Comparison of ENCODE assay signal across 8 cellular contexts in the genomic region with DNA sequence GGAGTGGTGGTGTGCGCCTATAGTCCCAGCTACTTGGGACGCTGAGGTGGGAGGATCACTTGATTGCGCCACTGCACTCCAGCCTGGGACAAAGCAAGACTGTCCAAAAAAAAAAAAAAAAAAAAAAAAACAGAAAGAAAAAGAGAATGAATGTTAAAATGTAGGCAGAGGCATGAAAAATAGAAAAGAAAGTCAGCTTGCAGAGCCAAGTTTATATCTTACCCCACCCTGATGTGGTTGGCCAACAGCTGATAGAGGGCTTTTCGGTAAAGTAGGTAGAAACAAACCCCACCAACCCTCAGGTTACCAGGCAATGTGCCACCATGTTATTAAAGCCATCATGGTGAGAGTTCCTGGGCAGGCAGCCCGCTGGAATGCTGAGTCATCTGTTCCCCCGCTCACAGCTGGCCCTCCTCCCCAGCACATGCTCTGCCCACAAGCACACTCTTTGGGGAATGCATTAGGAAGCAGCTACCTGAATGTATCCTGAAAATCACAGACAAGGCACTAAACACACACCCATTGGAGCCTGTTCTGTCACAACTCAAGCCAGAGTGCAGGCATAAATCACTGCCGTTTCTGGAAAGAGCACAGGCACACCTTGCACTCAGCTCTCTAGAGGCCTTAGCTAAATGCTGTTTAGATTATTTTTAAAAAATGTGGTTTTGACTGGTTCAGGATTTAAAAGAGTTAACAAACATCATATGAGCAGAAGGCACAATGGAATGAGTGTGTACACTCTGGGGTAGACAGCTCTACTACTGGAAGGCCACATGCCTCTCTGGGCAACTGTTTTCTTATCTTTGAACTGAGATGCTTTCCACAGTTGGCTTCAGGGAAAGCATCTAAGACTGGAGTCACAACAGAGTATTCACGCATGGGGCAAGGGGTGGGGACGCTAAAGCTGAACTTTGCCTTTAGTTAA.
A peak's percentile ranks its signal among the peaks of the same experiment; 100 is the strongest.
DNase-seq lines count a peak whose midpoint lies in the region; ATAC-seq, FAIRE-seq and TF ChIP-seq lines count a peak whose summit lies in the region.

No MANE protein-coding gene starts in this region.

- no peak for TF ChIP-seq CTCF in keratinocyte (optimal IDR thresholded peaks at IDR 0.05 in 1 of 3, IDR thresholded peaks at IDR 0.05 in 1 of 3, conservative IDR thresholded peaks at IDR 0.05 in 1 of 3; ENCODE audit: extremely low read depth in 1 of 3, insufficient read depth in 2 of 3, low read length in 3 of 3)

- H3K9ac ChIP-seq in keratinocyte (ENCODE audit: control insufficient read depth, extremely low read depth, insufficient read depth, low read length): peak overlapping the region; percentile 79
- no peak overlapping the region for H3K9ac ChIP-seq in stomach smooth muscle (ENCODE audit: low read length in 2 of 2)

- H3K9me1 ChIP-seq in keratinocyte (ENCODE audit: control insufficient read depth, extremely low read depth, insufficient read depth, low read length): no peaks in the 10 kb centered on the region

- ATAC-seq in HG02884 (IDR thresholded peaks at IDR 0.05; ENCODE audit: unreplicated experiment): no peak

- H3K4me1 ChIP-seq in keratinocyte (ENCODE audit: control insufficient read depth, extremely low read depth, insufficient read depth, low read length) (peaks cover 75% of the 10 kb centered on the region), stomach smooth muscle (ENCODE audit: control insufficient read depth, insufficient read depth, low read length) (peaks cover 17% of the 10 kb centered on the region)

- H3K4me3 ChIP-seq in keratinocyte (ENCODE audit: control insufficient read depth in 2 of 3, extremely low read depth in 1 of 3, insufficient read depth in 2 of 3, low read depth in 1 of 3, low read length in 3 of 3) (no peak overlapping the region), stomach smooth muscle (ENCODE audit: low read length in 2 of 2) (peak overlapping the region in 1 of 2 donors; percentile 44)

- peak; percentile 4 for DNase-seq in NCI-H345 (lab: John Stamatoyannopoulos, UW)
- no peak for DNase-seq in NCI-H345 treated with DMSO at 0.1 percent for 48 hours (lab: John Stamatoyannopoulos, UW; ENCODE audit: unreplicated experiment)
- peak; percentile 30 for DNase-seq in NCI-H510A (lab: John Stamatoyannopoulos, UW)
- peak; percentile 60 for DNase-seq in cerebellar cortex (ENCODE audit: low spot score)
- DNase-seq in keratinocyte (ENCODE audit: low read depth, low spot score): peak; percentile 81
- DNase-seq in activated CD4-positive, CD25-positive, alpha-beta regulatory T cell treated with anti-CD3 and anti-CD28 coated beads, Interleukin-2, amount 50 U/mL, for 72 hours: no peak

- dilution Hi-C loops in keratinocyte (cut with MboI; ENCODE audit: extremely low pct_ligation_motif_present, low sequenced_read_pairs): no loop called here

- H3K4me2 ChIP-seq in keratinocyte (ENCODE audit: control insufficient read depth, extremely low read depth, insufficient read depth, low read depth, low read length): peak overlapping the region; percentile 78

- H3K36me3 ChIP-seq in keratinocyte (ENCODE audit: control insufficient read depth in 2 of 2, extremely low read depth in 1 of 2, insufficient read depth in 2 of 2, low read length in 2 of 2): no peaks in the 10 kb centered on the region
- H3K36me3 ChIP-seq in stomach smooth muscle (ENCODE audit: control insufficient read depth in 2 of 2, insufficient read depth in 2 of 2, low read length in 2 of 2): no peaks in the 10 kb centered on the region

- H3K27ac ChIP-seq in keratinocyte (ENCODE audit: control insufficient read depth, insufficient read depth, low read length) (peak overlapping the region; percentile 95), stomach smooth muscle (ENCODE audit: low read length) (peak overlapping the region; percentile 60)

- no peaks in the 10 kb centered on the region for H4K20me1 ChIP-seq in keratinocyte (ENCODE audit: control insufficient read depth, extremely low read depth, insufficient read depth, low read length)

- peak; percentile 89 for FAIRE-seq in keratinocyte (lab: Jason Lieb, UNC)

- H3K9me3 ChIP-seq in keratinocyte (ENCODE audit: control insufficient read depth, low read depth, low read length) (no peaks in the 10 kb centered on the region), stomach smooth muscle (ENCODE audit: control insufficient read depth in 2 of 2, low read length in 2 of 2) (no peaks in the 10 kb centered on the region)

- H3K27me3 ChIP-seq in keratinocyte (ENCODE audit: control insufficient read depth, extremely low read depth, insufficient read depth, low read length) (no peaks in the 10 kb centered on the region), stomach smooth muscle (ENCODE audit: control insufficient read depth in 1 of 2, insufficient read depth in 2 of 2, low read length in 2 of 2) (no peaks in the 10 kb centered on the region)

- peak overlapping the region; percentile 74 for H2AFZ ChIP-seq in keratinocyte (ENCODE audit: control insufficient read depth, low read length)

- peaks cover 4% of the 10 kb centered on the region for H3K79me2 ChIP-seq in keratinocyte (ENCODE audit: control insufficient read depth, insufficient read depth, low read length)

Comparison
In these comparisons a context has a peak if more than half of its experiments do, and no peak if none do; other contexts are left out.
1. DNase-seq: peak in NCI-H345 (single experiment), NCI-H510A (single experiment), cerebellar cortex (single experiment) and keratinocyte (single experiment); none in NCI-H345 treated with DMSO at 0.1 percent for 48 hours (single experiment) and activated CD4-positive, CD25-positive, alpha-beta regulatory T cell treated with anti-CD3 and anti-CD28 coated beads, Interleukin-2, amount 50 U/mL, for 72 hours (single experiment).